ENCODE assay signal across 11 cellular contexts in the genomic region with DNA sequence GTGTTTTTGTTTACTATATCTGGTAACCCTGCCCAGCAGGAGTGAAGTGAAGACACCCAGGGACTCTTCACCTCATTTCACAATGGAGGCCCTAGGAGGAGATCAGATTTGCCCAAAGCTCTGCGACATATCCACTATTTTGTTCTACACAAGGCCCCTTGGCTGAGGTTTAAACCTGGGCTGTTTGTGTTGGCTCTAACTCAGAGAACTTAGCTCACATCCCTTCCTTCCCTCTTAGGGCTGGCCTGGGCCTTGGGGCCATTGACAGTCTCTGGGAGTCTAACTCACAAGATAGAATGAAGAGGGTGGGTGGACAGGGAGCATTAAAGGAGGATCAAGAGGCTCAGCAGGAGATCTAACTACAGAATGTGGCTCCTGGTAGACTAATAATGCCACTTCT. TPM values are rescaled to one million over a fixed set of nuclear protein-coding genes. Genes with fewer than 3 reads are reported as not detected.
A peak's percentile ranks its signal among the peaks of the same experiment; 100 is the strongest.
DNase-seq lines count a peak whose midpoint lies in the region; ATAC-seq, FAIRE-seq and TF ChIP-seq lines count a peak whose summit lies in the region.
"Had no signal": no experiment of that assay in that cellular context is flagged by ENCODE, and none has a peak within 500 bp of the region (broad histone marks: within the 10 kb centered on the region; RNA-seq: fewer than 3 reads in every experiment).

No MANE protein-coding gene starts in this region.

- no peak overlapping the region for H3K27ac ChIP-seq in right lobe of liver
- H3K27ac ChIP-seq in HepG2 (ENCODE audit: extremely low read length, insufficient read depth, low read length): no peak overlapping the region
- peak overlapping the region; percentile 81 for H3K27ac ChIP-seq in parathyroid adenoma
- peak overlapping the region; percentile 89 to 97 for H3K27ac ChIP-seq in aorta (ENCODE audit: low read depth in 1 of 2, low read length in 2 of 2)
- H3K27ac ChIP-seq: hepatocyte had no signal

- H3K4me1 ChIP-seq in right lobe of liver (no peaks in the 10 kb centered on the region), HepG2 (ENCODE audit: insufficient read depth, low read length) (peaks cover 27% of the 10 kb centered on the region), parathyroid adenoma (peaks cover 13% of the 10 kb centered on the region), aorta (ENCODE audit: control insufficient read depth in 1 of 2, insufficient read depth in 2 of 2, low read length in 2 of 2) (peaks cover 0 to 3% of the 10 kb centered on the region in 2 donors)
- H3K4me1 ChIP-seq: A549 had no signal

- H3K79me2 ChIP-seq in HepG2 (ENCODE audit: insufficient read depth, low read length) (no peaks in the 10 kb centered on the region), parathyroid adenoma (no peaks in the 10 kb centered on the region)
- H3K79me2 ChIP-seq: hepatocyte had no signal

- no peak for FAIRE-seq in HepG2 (lab: Jason Lieb, UNC)
- FAIRE-seq: A549 had no signal

- H3K4me3 ChIP-seq in right lobe of liver (no peak overlapping the region), HepG2 (replicated peaks in 1 of 3; ENCODE audit: insufficient read depth in 1 of 3, low read depth in 2 of 3, low read length in 3 of 3) (no peak overlapping the region), parathyroid adenoma (ENCODE audit: low read depth, low read length) (no peak overlapping the region), aorta (ENCODE audit: low read length in 2 of 2) (no peak overlapping the region)
- H3K4me3 ChIP-seq: A549, hepatocyte, mucosa of descending colon had no signal

- H3K9ac ChIP-seq in HepG2 (ENCODE audit: insufficient read depth, low read depth, low read length) (no peak overlapping the region), parathyroid adenoma (no peak overlapping the region)

- no peaks in the 10 kb centered on the region for H3K27me3 ChIP-seq in right lobe of liver
- H3K27me3 ChIP-seq in HepG2 (ENCODE audit: control insufficient read depth in 1 of 2, insufficient read depth in 2 of 2, low read length in 2 of 2): peaks cover 4 to 5% of the 10 kb centered on the region in 2 experiments; a peak in 3 of 5 replicates
- H3K27me3 ChIP-seq in parathyroid adenoma (ENCODE audit: control insufficient read depth, insufficient read depth, low read length): no peaks in the 10 kb centered on the region
- H3K27me3 ChIP-seq in aorta (ENCODE audit: control insufficient read depth in 1 of 2, insufficient read depth in 2 of 2, low read length in 1 of 2): no peaks in the 10 kb centered on the region
- H3K27me3 ChIP-seq: hepatocyte had no signal

- no peak for TF ChIP-seq RAD21 in HepG2 (CRISPR knock-in tag; IDR thresholded peaks at IDR 0.05)

- CTCF ChIA-PET in HepG2 (lab: Yijun Ruan, JAX; ENCODE audit: low intra/inter-chr PET ratio, low total read pairs): interaction anchor here (1.1 to 3.0 kb wide), 4 partner anchors 41 to 229 kb away, joined by 3 to 32 read pairs (median 16); partner anchors contain the start of gene SELENOM

- BruUV-seq in HepG2 (replicated peaks; lab: Mats Ljungman, UMichigan): no TSS peak

- H3K36me3 ChIP-seq in right lobe of liver (no peaks in the 10 kb centered on the region), HepG2 (replicated peaks in 1 of 2; ENCODE audit: control insufficient read depth in 1 of 2, insufficient read depth in 2 of 2, low read length in 2 of 2) (no peaks in the 10 kb centered on the region), parathyroid adenoma (ENCODE audit: control insufficient read depth, insufficient read depth, low read length) (no peaks in the 10 kb centered on the region), aorta (ENCODE audit: control insufficient read depth in 1 of 2, insufficient read depth in 2 of 2, low read length in 1 of 2) (no peaks in the 10 kb centered on the region)

- H3K4me2 ChIP-seq in HepG2 (ENCODE audit: low read depth, low read length): no peak overlapping the region
- H3K4me2 ChIP-seq in parathyroid adenoma (ENCODE audit: low read length): no peak overlapping the region
- H3K4me2 ChIP-seq: A549, hepatocyte had no signal

- in situ Hi-C loops in HepG2 (cut with HindIII; ENCODE audit: extremely low pct_ligation_motif_present, low pct_unique_long_range_greater_than_20kb): loop anchor here (10.0 kb wide), 1 partner anchor 184 kb away; the partner anchor contains the start of genes MORC2 and TUG1

- TF ChIP-seq EP300 in HepG2 (IDR thresholded peaks at IDR 0.05; ENCODE audit: low read depth in 2 of 2, low read length in 2 of 2): no peak
- TF ChIP-seq EP300 in HepG2 (CRISPR knock-in tag; IDR thresholded peaks at IDR 0.05; ENCODE audit: borderline replicate concordance): no peak

- H3K9me3 ChIP-seq in right lobe of liver (no peaks in the 10 kb centered on the region), HepG2 (ENCODE audit: low read length) (no peaks in the 10 kb centered on the region), parathyroid adenoma (ENCODE audit: control insufficient read depth, low read length) (no peaks in the 10 kb centered on the region), aorta (ENCODE audit: control insufficient read depth, low read length) (no peaks in the 10 kb centered on the region)
- H3K9me3 ChIP-seq: A549 had no signal

- ATAC-seq in right lobe of liver: peak in 3 of 4 donors; percentile 34 to 58 (median 46)
- no peak; the same call in 2 of the 3 replicates for ATAC-seq in HepG2
- peak; percentile 70 for ATAC-seq in aorta (ENCODE audit: low FRiP score)
- ATAC-seq in HG03175 (IDR thresholded peaks at IDR 0.05; ENCODE audit: unreplicated experiment): no peak
- no peak for ATAC-seq in GM18520 (IDR thresholded peaks at IDR 0.05; ENCODE audit: unreplicated experiment)
- no peak for ATAC-seq in HG02870 (IDR thresholded peaks at IDR 0.05; ENCODE audit: unreplicated experiment)

- TF ChIP-seq POLR2A in right lobe of liver (IDR thresholded peaks at IDR 0.05) (no peak), HepG2 (IDR thresholded peaks at IDR 0.05; ENCODE audit: insufficient read depth in 1 of 2, low read depth in 2 of 2, low read length in 2 of 2) (no peak)

- 100% methylated on average over 1 of the region's 1 CpG for WGBS in right lobe of liver (ENCODE audit: insufficient coverage, low coverage, low lambda C conversion rate, missing lambda C conversion rate)
- 7% methylated on average over 1 of the region's 1 CpG for WGBS in HepG2 (ENCODE audit: low lambda C conversion rate)
- WGBS in aorta, 2 donors: 4 to 5% methylated on average over 1 of the region's 1 CpG

- no peaks in the 10 kb centered on the region for H4K20me1 ChIP-seq in HepG2 (ENCODE audit: insufficient read depth, low read length)

- TF ChIP-seq CTCF in right lobe of liver (IDR thresholded peaks at IDR 0.05) (no peak), HepG2 (CRISPR knock-in tag; IDR thresholded peaks at IDR 0.05) (no peak), parathyroid adenoma (IDR thresholded peaks at IDR 0.05) (no peak)

- H2AFZ ChIP-seq in HepG2 (ENCODE audit: low read length): no peak overlapping the region
- peak overlapping the region; percentile 89 for H2AFZ ChIP-seq in parathyroid adenoma
- H2AFZ ChIP-seq: hepatocyte had no signal

- POLR2A ChIA-PET in HepG2 (lab: Yijun Ruan, JAX): no interaction called here

- intact Hi-C loops in right lobe of liver (cut with DNase I): loop anchor here in 1 of 2 donors (10.0 kb wide), 1 partner anchor 54 kb away; no protein-coding TSS in a partner anchor
- intact Hi-C loops in HepG2 (cut with micrococcal nuclease; ENCODE audit: unreplicated experiment): no loop called here
- intact Hi-C loops in aorta (cut with DNase I): loop anchor here (2.0 to 10.0 kb wide), 5 partner anchors 41 to 514 kb away; partner anchors contain the start of genes SELENOM (in 2 of the 2) and SLC35E4 (in 1 of the 2)

- DNase-seq in right lobe of liver (no peak), HepG2 (ENCODE audit: low spot score) (no peak), fibroblast of the conjunctiva (ENCODE audit: low read depth) (peak; percentile 23), aorta (peak in 1 of 2 donors; percentile 68)

RNA-seq across cellular contexts. Expression of gene PLA2G3, which starts 8.2 kb away (rescaled TPM):
- total RNA-seq in right lobe of liver (not detected), HepG2 (2016; rRNA removed; fragmentation: Illumina TruSeq; extraction: Trizol) (0.11 and 0.42 TPM in 2 replicates), aorta (not detected)
- total RNA-seq in HepG2 (2016; cell fraction: cytosol; rRNA removed; fragmentation: Illumina TruSeq; extraction: Trizol; ENCODE audit: low read depth): 0.09 and 0.20 TPM in 2 replicates
- total RNA-seq in HepG2 (2016; cell fraction: insoluble cytoplasmic fraction; rRNA removed; fragmentation: Illumina TruSeq; extraction: Trizol): 0.09 and 0.32 TPM in 2 replicates
- 0.19 and 0.21 TPM in 2 replicates for total RNA-seq in HepG2 (2016; cell fraction: membrane; rRNA removed; fragmentation: Illumina TruSeq; extraction: Trizol)
- total RNA-seq in HepG2 (2016; cell fraction: nucleus; rRNA removed; fragmentation: Illumina TruSeq; extraction: Trizol): 0.25 and 0.34 TPM in 2 replicates
- polyA plus RNA-seq in HepG2 (2011; rRNA removed) (0.12 and 0.24 TPM in 2 replicates), aorta (under 1 TPM in 1 of 2 donors, not detected in 1; 0.33 TPM)
- 0.17 TPM in 2 replicates for polyA plus RNA-seq in HepG2 (2011; cell fraction: cytosol; rRNA removed)
- 0.16 and 0.21 TPM in 2 replicates for polyA plus RNA-seq in HepG2 (2011; cell fraction: nucleus; rRNA removed)
- 0.15 and 0.37 TPM in 2 replicates for polyA plus RNA-seq in HepG2 (2012)
- polyA plus RNA-seq in HepG2 (2016; cell fraction: cytosol; fragmentation: Illumina TruSeq; extraction: Trizol; ENCODE audit: low read depth): 0.06 and 0.14 TPM in 2 replicates
- polyA plus RNA-seq in HepG2 (2016; cell fraction: insoluble cytoplasmic fraction; fragmentation: Illumina TruSeq; extraction: Trizol; ENCODE audit: low read depth): 0.08 and 0.14 TPM in 2 replicates
- polyA plus RNA-seq in HepG2 (2016; cell fraction: membrane; fragmentation: Illumina TruSeq; extraction: Trizol; ENCODE audit: low read depth): 0.09 TPM in 1 of 2 replicates, not detected in the other
- polyA plus RNA-seq in HepG2 (2016; cell fraction: nucleus; fragmentation: Illumina TruSeq; extraction: Trizol; ENCODE audit: insufficient read depth, low read depth): 0.55 and 0.78 TPM in 2 replicates
- polyA minus RNA-seq in HepG2 (2011; rRNA and poly(A)+ RNA removed; ENCODE audit: low replicate concordance): 0.30 and 0.40 TPM in 2 replicates
- polyA minus RNA-seq in HepG2 (2011; cell fraction: cytosol; rRNA and poly(A)+ RNA removed): not detected in 2 replicates
- not detected in 2 replicates for polyA minus RNA-seq in HepG2 (2011; cell fraction: nucleus; rRNA and poly(A)+ RNA removed)
- polyA plus RNA-seq: A549 had no signal

RNA-seq across cellular contexts. Expression of gene RNF185, which starts 11.5 kb away (rescaled TPM):
- total RNA-seq in right lobe of liver (10 to 100 TPM; 28.7 to 40.8 (median 37.4) TPM), HepG2 (2016; rRNA removed; fragmentation: Illumina TruSeq; extraction: Trizol) (21.4 and 28.8 TPM in 2 replicates), aorta (10 to 100 TPM; 42.8 to 62.5 TPM)
- 2.9 and 3.2 TPM in 2 replicates for total RNA-seq in HepG2 (2016; cell fraction: cytosol; rRNA removed; fragmentation: Illumina TruSeq; extraction: Trizol; ENCODE audit: low read depth)
- 21.9 and 28.5 TPM in 2 replicates for total RNA-seq in HepG2 (2016; cell fraction: insoluble cytoplasmic fraction; rRNA removed; fragmentation: Illumina TruSeq; extraction: Trizol)
- total RNA-seq in HepG2 (2016; cell fraction: membrane; rRNA removed; fragmentation: Illumina TruSeq; extraction: Trizol): 11.3 and 11.9 TPM in 2 replicates
- total RNA-seq in HepG2 (2016; cell fraction: nucleus; rRNA removed; fragmentation: Illumina TruSeq; extraction: Trizol): 12.0 and 13.7 TPM in 2 replicates
- polyA plus RNA-seq in HepG2 (2011; rRNA removed) (26.4 and 27.5 TPM in 2 replicates), aorta (10 to 100 TPM; 26.3 to 36.1 TPM)
- 21.8 and 27.3 TPM in 2 replicates for polyA plus RNA-seq in HepG2 (2011; cell fraction: cytosol; rRNA removed)
- 19.0 and 20.4 TPM in 2 replicates for polyA plus RNA-seq in HepG2 (2011; cell fraction: nucleus; rRNA removed)
- polyA plus RNA-seq in HepG2 (2012): 15.4 and 15.6 TPM in 2 replicates
- polyA plus RNA-seq in HepG2 (2016; cell fraction: cytosol; fragmentation: Illumina TruSeq; extraction: Trizol; ENCODE audit: low read depth): 1.6 and 1.7 TPM in 2 replicates
- polyA plus RNA-seq in HepG2 (2016; cell fraction: insoluble cytoplasmic fraction; fragmentation: Illumina TruSeq; extraction: Trizol; ENCODE audit: low read depth): 27.8 and 28.1 TPM in 2 replicates
- polyA plus RNA-seq in HepG2 (2016; cell fraction: membrane; fragmentation: Illumina TruSeq; extraction: Trizol; ENCODE audit: low read depth): 6.4 and 6.8 TPM in 2 replicates
- polyA plus RNA-seq in HepG2 (2016; cell fraction: nucleus; fragmentation: Illumina TruSeq; extraction: Trizol; ENCODE audit: insufficient read depth, low read depth): 21.5 and 21.8 TPM in 2 replicates
- 17.6 and 24.2 TPM in 2 replicates for polyA minus RNA-seq in HepG2 (2011; rRNA and poly(A)+ RNA removed; ENCODE audit: low replicate concordance)
- polyA minus RNA-seq in HepG2 (2011; cell fraction: cytosol; rRNA and poly(A)+ RNA removed): 10.1 and 10.4 TPM in 2 replicates
- 9.1 and 11.8 TPM in 2 replicates for polyA minus RNA-seq in HepG2 (2011; cell fraction: nucleus; rRNA and poly(A)+ RNA removed)

RNA-seq across cellular contexts. Expression of gene INPP5J, which starts 25.8 kb away (rescaled TPM):
- under 1 TPM in 4 of 6 experiments, not detected in 2; 0.12 to 0.49 (median 0.26) TPM for total RNA-seq in right lobe of liver
- 0.15 and 0.24 TPM in 2 replicates for total RNA-seq in HepG2 (2016; rRNA removed; fragmentation: Illumina TruSeq; extraction: Trizol)
- 0.09 TPM in 1 of 2 replicates, not detected in the other for total RNA-seq in HepG2 (2016; cell fraction: cytosol; rRNA removed; fragmentation: Illumina TruSeq; extraction: Trizol; ENCODE audit: low read depth)
- total RNA-seq in HepG2 (2016; cell fraction: insoluble cytoplasmic fraction; rRNA removed; fragmentation: Illumina TruSeq; extraction: Trizol): 0.42 and 0.45 TPM in 2 replicates
- total RNA-seq in HepG2 (2016; cell fraction: membrane; rRNA removed; fragmentation: Illumina TruSeq; extraction: Trizol): 0.34 and 0.40 TPM in 2 replicates
- total RNA-seq in HepG2 (2016; cell fraction: nucleus; rRNA removed; fragmentation: Illumina TruSeq; extraction: Trizol): 0.47 TPM in 2 replicates
- polyA plus RNA-seq in HepG2 (2011; rRNA removed): 1.1 and 1.3 TPM in 2 replicates
- 0.41 and 0.62 TPM in 2 replicates for polyA plus RNA-seq in HepG2 (2011; cell fraction: cytosol; rRNA removed)
- polyA plus RNA-seq in HepG2 (2011; cell fraction: nucleus; rRNA removed): 6.2 and 7.6 TPM in 2 replicates
- polyA plus RNA-seq in HepG2 (2012): 0.30 and 1.7 TPM in 2 replicates
- polyA plus RNA-seq in HepG2 (2016; cell fraction: cytosol; fragmentation: Illumina TruSeq; extraction: Trizol; ENCODE audit: low read depth): 0.11 and 0.18 TPM in 2 replicates
- polyA plus RNA-seq in HepG2 (2016; cell fraction: insoluble cytoplasmic fraction; fragmentation: Illumina TruSeq; extraction: Trizol; ENCODE audit: low read depth): 0.26 and 0.52 TPM in 2 replicates
- polyA plus RNA-seq in HepG2 (2016; cell fraction: membrane; fragmentation: Illumina TruSeq; extraction: Trizol; ENCODE audit: low read depth): 0.27 and 0.29 TPM in 2 replicates
- 1.9 and 3.2 TPM in 2 replicates for polyA plus RNA-seq in HepG2 (2016; cell fraction: nucleus; fragmentation: Illumina TruSeq; extraction: Trizol; ENCODE audit: insufficient read depth, low read depth)
- 0.88 and 5.2 TPM in 2 replicates for polyA minus RNA-seq in HepG2 (2011; rRNA and poly(A)+ RNA removed; ENCODE audit: low replicate concordance)
- 0.35 and 0.49 TPM in 2 replicates for polyA minus RNA-seq in HepG2 (2011; cell fraction: cytosol; rRNA and poly(A)+ RNA removed)
- polyA minus RNA-seq in HepG2 (2011; cell fraction: nucleus; rRNA and poly(A)+ RNA removed): 0.62 and 1.7 TPM in 2 replicates
- 1 to 10 TPM; 2.4 to 3.3 TPM for total RNA-seq in aorta
- polyA plus RNA-seq in aorta: 1 to 10 TPM; 7.6 to 8.3 TPM

RNA-seq across cellular contexts. Expression of gene SELENOM, which starts 41.1 kb away (rescaled TPM):
- total RNA-seq in right lobe of liver (10 to 100 TPM in 3 of 6 experiments, 1 to 10 TPM in 3; 4.7 to 52.0 (median 9.4) TPM), HepG2 (2016; rRNA removed; fragmentation: Illumina TruSeq; extraction: Trizol) (2.4 and 4.1 TPM in 2 replicates), aorta (100 to 1,000 TPM; 368 to 526 TPM)
- 1.9 and 4.6 TPM in 2 replicates for total RNA-seq in HepG2 (2016; cell fraction: cytosol; rRNA removed; fragmentation: Illumina TruSeq; extraction: Trizol; ENCODE audit: low read depth)
- 1.6 and 3.5 TPM in 2 replicates for total RNA-seq in HepG2 (2016; cell fraction: insoluble cytoplasmic fraction; rRNA removed; fragmentation: Illumina TruSeq; extraction: Trizol)
- 1.9 and 2.9 TPM in 2 replicates for total RNA-seq in HepG2 (2016; cell fraction: membrane; rRNA removed; fragmentation: Illumina TruSeq; extraction: Trizol)
- total RNA-seq in HepG2 (2016; cell fraction: nucleus; rRNA removed; fragmentation: Illumina TruSeq; extraction: Trizol): 1.5 and 2.6 TPM in 2 replicates
- polyA plus RNA-seq in HepG2 (2011; rRNA removed) (4.3 and 5.5 TPM in 2 replicates), aorta (1,000 to 10,000 TPM in 1 of 2 donors, 100 to 1,000 TPM in 1; 806 to 1,228 TPM)
- 5.8 and 12.6 TPM in 2 replicates for polyA plus RNA-seq in HepG2 (2011; cell fraction: cytosol; rRNA removed)
- polyA plus RNA-seq in HepG2 (2011; cell fraction: nucleus; rRNA removed): 5.9 and 7.6 TPM in 2 replicates
- 2.5 and 2.9 TPM in 2 replicates for polyA plus RNA-seq in HepG2 (2012)
- 3.5 and 5.0 TPM in 2 replicates for polyA plus RNA-seq in HepG2 (2016; cell fraction: cytosol; fragmentation: Illumina TruSeq; extraction: Trizol; ENCODE audit: low read depth)
- polyA plus RNA-seq in HepG2 (2016; cell fraction: insoluble cytoplasmic fraction; fragmentation: Illumina TruSeq; extraction: Trizol; ENCODE audit: low read depth): 2.3 and 2.8 TPM in 2 replicates
- 4.2 and 4.5 TPM in 2 replicates for polyA plus RNA-seq in HepG2 (2016; cell fraction: membrane; fragmentation: Illumina TruSeq; extraction: Trizol; ENCODE audit: low read depth)
- 3.5 and 5.2 TPM in 2 replicates for polyA plus RNA-seq in HepG2 (2016; cell fraction: nucleus; fragmentation: Illumina TruSeq; extraction: Trizol; ENCODE audit: insufficient read depth, low read depth)
- 1.4 and 4.9 TPM in 2 replicates for polyA minus RNA-seq in HepG2 (2011; rRNA and poly(A)+ RNA removed; ENCODE audit: low replicate concordance)
- polyA minus RNA-seq in HepG2 (2011; cell fraction: cytosol; rRNA and poly(A)+ RNA removed): 1.8 and 2.3 TPM in 2 replicates
- polyA minus RNA-seq in HepG2 (2011; cell fraction: nucleus; rRNA and poly(A)+ RNA removed): 1.5 and 2.4 TPM in 2 replicates

Comparison
In these comparisons a context has a peak if more than half of its experiments do, and no peak if none do; other contexts are left out.
1. ATAC-seq: peak in right lobe of liver (3 of 4) and aorta (single experiment); none in HepG2 (single experiment), HG03175 (single experiment), GM18520 (single experiment) and HG02870 (single experiment).
2. H3K27ac ChIP-seq: peak in parathyroid adenoma (single experiment) and aorta (2 of 2); none in right lobe of liver (0 of 3) and HepG2 (single experiment).